ENCODE assay signal across 22 cellular contexts in genomic region chr9:134896834-134897583, GRCh38. TPM values are rescaled to one million over a fixed set of nuclear protein-coding genes. Genes with fewer than 3 reads are reported as not detected.
DNase-seq lines count a peak whose midpoint lies in the region; ATAC-seq and TF ChIP-seq lines count a peak whose summit lies in the region.
"Had no signal": no experiment of that assay in that cellular context is flagged by ENCODE, and none has a peak within 500 bp of the region (broad histone marks: within the 10 kb centered on the region; RNA-seq: fewer than 3 reads in every experiment).

No MANE protein-coding gene starts in this region.

- ATAC-seq in heart left ventricle (no peak), left ventricle myocardium superior (no peak), body of pancreas (peak; percentile 12), GM21526 (IDR thresholded peaks at IDR 0.05; ENCODE audit: low FRiP score, unreplicated experiment) (no peak)
- ATAC-seq: activated CD8-positive, alpha-beta T cell treated with anti-CD3 and anti-CD28 coated beads, Interleukin-2, amount 10 ng/mL, durations not matched to agents 7 days and 5 days; activated T-cell treated with anti-CD3 and anti-CD28 coated beads, Interleukin-2, amount 50 U/mL, for 72 hours; stimulated activated effector memory CD8-positive, alpha-beta T cell treated with anti-CD3 and anti-CD28 coated beads, Interleukin-12 subunit alpha, Interleukin-12 subunit beta, amount 100 ng/mL, for 72 hours; T-helper 17 cell had no signal

- intact Hi-C loops in heart left ventricle (cut with DNase I): loop anchor here in 4 of 10 donors (1.0 to 10.0 kb wide), 4 partner anchors 112 to 122 kb away; no protein-coding TSS in a partner anchor
- intact Hi-C loops in left ventricle myocardium superior (cut with micrococcal nuclease): no loop called here
- intact Hi-C loops in body of pancreas (cut with DNase I): no loop called here
- intact Hi-C loops in ovary (cut with DNase I): loop anchor here in 1 of 4 donors (1.0 kb wide), 1 partner anchor 18 kb away; no protein-coding TSS in a partner anchor

- H3K4me1 ChIP-seq in heart left ventricle: peaks cover 2 to 42% (median 31%) of the 10 kb centered on the region in 12 donors
- no peaks in the 10 kb centered on the region for H3K4me1 ChIP-seq in body of pancreas
- H3K4me1 ChIP-seq in ovary (ENCODE audit: insufficient read depth): peaks cover 23% of the 10 kb centered on the region
- peaks cover 0 to 20% (median 2%) of the 10 kb centered on the region in 4 donors for H3K4me1 ChIP-seq in tibial nerve

- DNase-seq in heart left ventricle (no peak), left ventricle myocardium superior (no peak), body of pancreas (no peak), ovary (peak in 1 of 5 donors; percentile 24), tibial nerve (ENCODE audit: low spot score in 2 of 2) (no peak), GOT3 (lab: John Stamatoyannopoulos, UW) (no peak), brain microvascular endothelial cell (no peak)
- DNase-seq: activated T-cell treated with anti-CD3 and anti-CD28 coated beads, Interleukin-2, amount 50 U/mL, for 72 hours; caudate nucleus; DMS53; effector CD4-positive, alpha-beta T cell; NCI-H1436; NCI-H2227 treated with DMSO at 0.1 percent for 48 hours; NK-92 treated with Interleukin-12 subunit alpha and Interleukin-12 subunit beta, amount 100 ng/mL, for 24 hours; occipital lobe; T-helper 17 cell; upper lobe of left lung had no signal

- in situ Hi-C loops in brain microvascular endothelial cell (cut with HindIII; ENCODE audit: low pct_ligation_motif_present, low sequenced_read_pairs): no loop called here

- H3K27ac ChIP-seq in heart left ventricle (peak overlapping the region; percentile 59 to 88 (median 76)), body of pancreas (peak overlapping the region in 2 of 4 donors; percentile 29 to 44), ovary (peak overlapping the region; percentile 17 to 82), tibial nerve (peak overlapping the region; percentile 17 to 81 (median 50)), brain microvascular endothelial cell (no peak overlapping the region)

- no peak for TF ChIP-seq CTCF in heart left ventricle (IDR thresholded peaks at IDR 0.05)
- TF ChIP-seq CTCF in body of pancreas (IDR thresholded peaks at IDR 0.05): no peak
- no peak for TF ChIP-seq CTCF in ovary (IDR thresholded peaks at IDR 0.05)
- TF ChIP-seq CTCF in tibial nerve (IDR thresholded peaks at IDR 0.05): no peak
- TF ChIP-seq CTCF in brain microvascular endothelial cell (IDR thresholded peaks at IDR 0.05; ENCODE audit: low read depth, low read length, missing control alignments): no peak

- TF ChIP-seq EP300 in ovary (IDR thresholded peaks at IDR 0.05) (no peak), tibial nerve (IDR thresholded peaks at IDR 0.05) (no peak)

- no peak for TF ChIP-seq POLR2A in heart left ventricle (IDR thresholded peaks at IDR 0.05)
- TF ChIP-seq POLR2A in body of pancreas (IDR thresholded peaks at IDR 0.05): no peak
- TF ChIP-seq POLR2A in ovary (IDR thresholded peaks at IDR 0.05): no peak
- no peak for TF ChIP-seq POLR2A in tibial nerve (IDR thresholded peaks at IDR 0.05)

- no peaks in the 10 kb centered on the region for H3K27me3 ChIP-seq in heart left ventricle
- no peaks in the 10 kb centered on the region for H3K27me3 ChIP-seq in body of pancreas
- H3K27me3 ChIP-seq in ovary: no peaks in the 10 kb centered on the region
- H3K27me3 ChIP-seq in tibial nerve: no peaks in the 10 kb centered on the region
- no peaks in the 10 kb centered on the region for H3K27me3 ChIP-seq in brain microvascular endothelial cell (replicated peaks)
- H3K27me3 ChIP-seq: hepatocyte, upper lobe of left lung had no signal

- WGBS in heart left ventricle, 4 donors: 51 to 68% (median 56%) methylated on average over 14 of the region's 14 CpGs
- WGBS in body of pancreas, 2 donors: 62 to 72% methylated on average over 14 of the region's 14 CpGs
- 27 to 30% (median 28%) methylated on average over 14 of the region's 14 CpGs for WGBS in ovary, 3 donors
- WGBS in tibial nerve, 2 donors: 67 to 73% methylated on average over 14 of the region's 14 CpGs

- H3K9me3 ChIP-seq in heart left ventricle (peaks cover 0 to 27% (median 11%) of the 10 kb centered on the region in 12 donors), body of pancreas (peaks cover 0 to 9% (median 0%) of the 10 kb centered on the region in 3 donors), ovary (no peaks in the 10 kb centered on the region), tibial nerve (peaks cover 0 to 30% (median 0%) of the 10 kb centered on the region in 4 donors)
- H3K9me3 ChIP-seq: upper lobe of left lung had no signal

- H3K36me3 ChIP-seq in heart left ventricle (no peaks in the 10 kb centered on the region), body of pancreas (replicated peaks in 1 of 2; ENCODE audit: insufficient read depth in 1 of 2, low read depth in 2 of 2) (no peaks in the 10 kb centered on the region), ovary (no peaks in the 10 kb centered on the region), tibial nerve (no peaks in the 10 kb centered on the region), brain microvascular endothelial cell (replicated peaks) (no peaks in the 10 kb centered on the region)
- H3K36me3 ChIP-seq: upper lobe of left lung had no signal

- H3K4me3 ChIP-seq in heart left ventricle (no peak overlapping the region), body of pancreas (no peak overlapping the region), ovary (no peak overlapping the region), tibial nerve (no peak overlapping the region), brain microvascular endothelial cell (ENCODE audit: low read depth, low read length) (no peak overlapping the region)
- H3K4me3 ChIP-seq: hepatocyte, upper lobe of left lung had no signal

RNA-seq across cellular contexts. Expression of gene FCN2, which starts 16.4 kb away (rescaled TPM):
- total RNA-seq in heart left ventricle (under 1 TPM in 3 of 9 donors, not detected in 6; 0.26 to 0.67 (median 0.41) TPM), left ventricle myocardium superior (not detected), body of pancreas (not detected), ovary (1 to 10 TPM in 1 of 7 donors, under 1 TPM in 3, not detected in 3; 0.23 to 1.1 (median 0.40) TPM), tibial nerve (1 to 10 TPM in 1 of 4 donors, not detected in 3; 1.9 TPM)
- polyA plus RNA-seq in heart left ventricle (under 1 TPM; 0.19 to 0.22 TPM), ovary (under 1 TPM in 1 of 2 donors, not detected in 1; 0.33 TPM)
- total RNA-seq: activated CD8-positive, alpha-beta T cell treated with anti-CD3 and anti-CD28 coated beads, Interleukin-2, amount 10 ng/mL, durations not matched to agents 7 days and 5 days; activated T-cell treated with anti-CD3 and anti-CD28 coated beads, Interleukin-2, amount 50 U/mL, for 72 hours; hepatocyte; HT1080; occipital lobe; T-helper 17 cell; upper lobe of left lung had no signal
- polyA plus RNA-seq: hepatocyte had no signal

RNA-seq across cellular contexts. Expression of gene FCN1, which starts 20.7 kb away (rescaled TPM):
- 10 to 100 TPM in 2 of 9 donors, 1 to 10 TPM in 6, under 1 TPM in 1; 0.81 to 87.5 (median 1.6) TPM for total RNA-seq in heart left ventricle
- 1 to 10 TPM in 1 of 2 donors, under 1 TPM in 1; 0.95 to 3.2 TPM for polyA plus RNA-seq in heart left ventricle
- 5.7 TPM for total RNA-seq in left ventricle myocardium superior
- not detected for total RNA-seq in body of pancreas
- total RNA-seq in ovary: 1 to 10 TPM in 3 of 7 donors, under 1 TPM in 2, not detected in 2; 0.43 to 5.0 (median 1.9) TPM
- 1 to 10 TPM; 1.4 to 3.5 TPM for polyA plus RNA-seq in ovary
- total RNA-seq in tibial nerve: 1 to 10 TPM in 2 of 4 donors, under 1 TPM in 2; under 0.01 to 2.9 (median 0.96) TPM
- total RNA-seq: activated CD8-positive, alpha-beta T cell treated with anti-CD3 and anti-CD28 coated beads, Interleukin-2, amount 10 ng/mL, durations not matched to agents 7 days and 5 days; activated T-cell treated with anti-CD3 and anti-CD28 coated beads, Interleukin-2, amount 50 U/mL, for 72 hours; hepatocyte; HT1080 had no signal
- polyA plus RNA-seq: hepatocyte had no signal
